19 cellular contexts compared by ENCODE assay signal in the genomic region with DNA sequence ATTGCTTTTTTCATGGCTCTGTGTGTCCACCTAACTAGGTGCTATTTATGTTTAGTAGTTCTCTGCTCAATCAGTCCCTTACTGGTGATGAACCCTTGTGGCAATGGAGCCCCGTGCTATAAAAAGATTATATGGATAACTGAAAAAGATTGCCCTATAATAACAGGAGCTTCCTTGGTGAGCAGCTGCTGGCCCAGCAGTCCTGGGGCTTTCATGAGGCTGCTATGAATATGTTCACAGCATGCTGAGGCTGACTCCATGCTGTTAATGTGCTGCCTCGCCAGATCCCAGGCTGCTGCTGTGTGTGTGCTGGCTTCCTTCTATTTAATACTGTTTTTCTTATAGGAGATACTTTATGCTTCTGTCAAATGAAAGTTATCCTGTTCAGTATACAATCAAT.
DNase-seq lines count a peak whose midpoint lies in the region; ATAC-seq and TF ChIP-seq lines count a peak whose summit lies in the region.
"Had no signal": no experiment of that assay in that cellular context is flagged by ENCODE, and none has a peak within 500 bp of the region (broad histone marks: within the 10 kb centered on the region; RNA-seq: fewer than 3 reads in every experiment).

No MANE protein-coding gene starts in this region.

- H3K4me3 ChIP-seq in vagina (no peak overlapping the region), aorta (ENCODE audit: low read length in 2 of 2) (no peak overlapping the region)
- H3K4me3 ChIP-seq: gastrocnemius medialis had no signal

- intact Hi-C loops in vagina (cut with DNase I) (no loop called here), aorta (cut with DNase I) (no loop called here)

- ATAC-seq in aorta (ENCODE audit: low FRiP score), result no peak
- ATAC-seq: activated CD8-positive, alpha-beta T cell treated with anti-CD3 and anti-CD28 coated beads, Interleukin-2, amount 10 ng/mL, durations not matched to agents 7 days and 5 days; activated T-cell treated with anti-CD3 and anti-CD28 coated beads, Interleukin-2, amount 50 U/mL, for 72 hours; gastrocnemius medialis; left cardiac atrium; T-helper 17 cell had no signal

- TF ChIP-seq CTCF in vagina (IDR thresholded peaks at IDR 0.05), result no peak

- WGBS in aorta, 2 donors, result 52% methylated on average over 2 of the region's 2 CpGs

- H3K36me3 ChIP-seq in vagina, result no peaks in the 10 kb centered on the region
- H3K36me3 ChIP-seq in aorta (ENCODE audit: control insufficient read depth in 1 of 2, insufficient read depth in 2 of 2, low read length in 1 of 2), result no peaks in the 10 kb centered on the region
- H3K36me3 ChIP-seq: gastrocnemius medialis had no signal

- H3K4me1 ChIP-seq in vagina (no peaks in the 10 kb centered on the region), aorta (ENCODE audit: control insufficient read depth in 1 of 2, insufficient read depth in 2 of 2, low read length in 2 of 2) (no peaks in the 10 kb centered on the region)
- H3K4me1 ChIP-seq: Caco-2, gastrocnemius medialis had no signal

- peak; percentile 22 for DNase-seq in NCI-H1436 (lab: John Stamatoyannopoulos, UW)
- DNase-seq in NCI-H524 treated with DMSO at 0.1 percent for 48 hours (lab: John Stamatoyannopoulos, UW), result peak; percentile 8
- DNase-seq in brain pericyte (ENCODE audit: low read depth, low spot score), result peak; percentile 77
- peak; percentile 58 for DNase-seq in smooth muscle cell of the brain vasculature (ENCODE audit: low read depth, low spot score)
- no peak for DNase-seq in vagina (ENCODE audit: extremely low spot score in 2 of 2)
- DNase-seq in aorta, result no peak
- no peak for DNase-seq in NAMALWA (ENCODE audit: low spot score)
- DNase-seq: activated CD8-positive, alpha-beta T cell treated with anti-CD3 and anti-CD28 coated beads, Interleukin-2, amount 10 ng/mL, durations not matched to agents 7 days and 5 days; activated naive CD8-positive, alpha-beta T cell treated with anti-CD3 and anti-CD28 coated beads for 36 hours; activated T-cell treated with anti-CD3 and anti-CD28 coated beads, Interleukin-2, amount 50 U/mL, for 72 hours; AML-193; Caco-2; gastrocnemius medialis; Kasumi-1; left cardiac atrium; midbrain; NCI-H2107; Right ventricle myocardium superior; T-helper 17 cell had no signal

- no peak overlapping the region for H3K27ac ChIP-seq in vagina
- H3K27ac ChIP-seq in aorta (ENCODE audit: low read depth in 1 of 2, low read length in 2 of 2), result no peak overlapping the region
- H3K27ac ChIP-seq: gastrocnemius medialis had no signal

- no peaks in the 10 kb centered on the region for H3K27me3 ChIP-seq in vagina
- H3K27me3 ChIP-seq in aorta (ENCODE audit: control insufficient read depth in 1 of 2, insufficient read depth in 2 of 2, low read length in 1 of 2), result no peaks in the 10 kb centered on the region
- H3K27me3 ChIP-seq: gastrocnemius medialis had no signal

- no peaks in the 10 kb centered on the region for H3K9me3 ChIP-seq in vagina
- no peaks in the 10 kb centered on the region for H3K9me3 ChIP-seq in aorta (ENCODE audit: control insufficient read depth, low read length)
- H3K9me3 ChIP-seq: Caco-2, gastrocnemius medialis had no signal

- no peak for TF ChIP-seq POLR2A in vagina (IDR thresholded peaks at IDR 0.05)

Comparison
In these comparisons a context has a peak if more than half of its experiments do, and no peak if none do; other contexts are left out.
1. DNase-seq: peak in NCI-H1436 (single experiment), NCI-H524 treated with DMSO at 0.1 percent for 48 hours (single experiment), brain pericyte (single experiment) and smooth muscle cell of the brain vasculature (single experiment); none in vagina (0 of 2), aorta (0 of 2) and NAMALWA (single experiment).